ENCODE assay signal across 1 cellular context in genomic region chr10:70558871-70559810, GRCh38.
A peak's percentile ranks its signal among the peaks of the same experiment; 100 is the strongest.
TF ChIP-seq lines count a peak whose summit lies in the region.

No MANE protein-coding gene starts in this region.

TF ChIP-seq in K562, 482 proteins besides CTCF, POLR2A, EP300 and RAD21 (continued from another document and continues in another):
- TF ChIP-seq CUX1 (CRISPR knock-in tag; IDR thresholded peaks at IDR 0.05), result 0 out of 2 replicates have a peak, but pooled peaks have one; percentile 44
- TF ChIP-seq WHSC1 (IDR thresholded peaks at IDR 0.05; ENCODE audit: low read length), result peak; percentile 66
- TF ChIP-seq MAFF (IDR thresholded peaks at IDR 0.05; ENCODE audit: low read length), result peak; percentile 51; the same call in 1 of the 2 replicates
- TF ChIP-seq ZC3H11A (IDR thresholded peaks at IDR 0.05; ENCODE audit: low read depth, low read length), result no peak
- peak; percentile 97 for TF ChIP-seq ARID1B (IDR thresholded peaks at IDR 0.05)
- TF ChIP-seq SRSF3 (IDR thresholded peaks at IDR 0.05; ENCODE audit: insufficient read depth, low read length), result no peak
- TF ChIP-seq SMAD3 (CRISPR knock-in tag; conservative IDR thresholded peaks at IDR 0.05), result no peak
- TF ChIP-seq TOE1 (IDR thresholded peaks at IDR 0.05; ENCODE audit: borderline replicate concordance), result peak; percentile 74
- TF ChIP-seq TOE1 (CRISPR knock-in tag; IDR thresholded peaks at IDR 0.05; ENCODE audit: borderline replicate concordance, low read depth), result no peak
- TF ChIP-seq CSDE1 (IDR thresholded peaks at IDR 0.05), result no peak
- no peak for TF ChIP-seq NR1H2 (CRISPR knock-in tag; IDR thresholded peaks at IDR 0.05)
- no peak for TF ChIP-seq HNRNPH1 (optimal IDR thresholded peaks at IDR 0.05; ENCODE audit: low read depth, low read length)
- TF ChIP-seq MGA (IDR thresholded peaks at IDR 0.05), result peak; percentile 50; the same call in 1 of the 2 replicates
- peak; percentile 97 for TF ChIP-seq DPF2 (IDR thresholded peaks at IDR 0.05)
- no peak for TF ChIP-seq GTF2B (IDR thresholded peaks at IDR 0.05; ENCODE audit: extremely low read depth, insufficient read length)
- no peak for TF ChIP-seq PTTG1 (tag; IDR thresholded peaks at IDR 0.05; ENCODE audit: low read depth)
- no peak for TF ChIP-seq CCAR2 (IDR thresholded peaks at IDR 0.05; ENCODE audit: low read depth, low read length)
- TF ChIP-seq C11orf30 (IDR thresholded peaks at IDR 0.05; ENCODE audit: low read depth), result no peak; the same call in 1 of the 2 replicates
- no peak for TF ChIP-seq ZNF699 (CRISPR knock-in tag; IDR thresholded peaks at IDR 0.05; ENCODE audit: insufficient replicate concordance)
- TF ChIP-seq MCM2 (IDR thresholded peaks at IDR 0.05; ENCODE audit: low read depth), result no peak
- TF ChIP-seq ILK (tag; IDR thresholded peaks at IDR 0.05; ENCODE audit: borderline replicate concordance, low read depth), result no peak
- no peak for TF ChIP-seq GTF2F1 (IDR thresholded peaks at IDR 0.05; ENCODE audit: low read depth, low read length)
- TF ChIP-seq TEAD1 (CRISPR knock-in tag; IDR thresholded peaks at IDR 0.05), result peak; percentile 33 to 79; a peak in 2 of 4 replicates
- no peak for TF ChIP-seq ZNF511 (CRISPR knock-in tag; IDR thresholded peaks at IDR 0.05)
- no peak for TF ChIP-seq ZNF253 (CRISPR knock-in tag; conservative IDR thresholded peaks at IDR 0.05)
- peak; percentile 56 to 80 for TF ChIP-seq AFF1 (IDR thresholded peaks at IDR 0.05; ENCODE audit: low read depth in 1 of 2, partially characterized antibody in 2 of 2)
- no peak for TF ChIP-seq MAFG (tag; conservative IDR thresholded peaks at IDR 0.05)
- TF ChIP-seq MED1 (CRISPR knock-in tag; IDR thresholded peaks at IDR 0.05; ENCODE audit: borderline replicate concordance), result no peak; the same call in 1 of the 2 replicates
- no peak; the same call in none of the 2 replicates for TF ChIP-seq KAT7 (CRISPR knock-in tag; IDR thresholded peaks at IDR 0.05; ENCODE audit: borderline replicate concordance)
- TF ChIP-seq SREBF1 (IDR thresholded peaks at IDR 0.05; ENCODE audit: borderline replicate concordance, low read depth, low read length), result peak; percentile 34; the same call in 1 of the 2 replicates
- peak; percentile 38 for TF ChIP-seq SMAD1 (IDR thresholded peaks at IDR 0.05; ENCODE audit: low read depth, low read length, partially characterized antibody)
- no peak for TF ChIP-seq E2F4 (CRISPR knock-in tag; IDR thresholded peaks at IDR 0.05; ENCODE audit: low read depth)
- no peak for TF ChIP-seq HNRNPK (IDR thresholded peaks at IDR 0.05; ENCODE audit: low read depth, low read length, poor library complexity, severe bottlenecking)
- TF ChIP-seq ZNF124 (CRISPR knock-in tag; IDR thresholded peaks at IDR 0.05), result no peak
- TF ChIP-seq, protein P1, sequence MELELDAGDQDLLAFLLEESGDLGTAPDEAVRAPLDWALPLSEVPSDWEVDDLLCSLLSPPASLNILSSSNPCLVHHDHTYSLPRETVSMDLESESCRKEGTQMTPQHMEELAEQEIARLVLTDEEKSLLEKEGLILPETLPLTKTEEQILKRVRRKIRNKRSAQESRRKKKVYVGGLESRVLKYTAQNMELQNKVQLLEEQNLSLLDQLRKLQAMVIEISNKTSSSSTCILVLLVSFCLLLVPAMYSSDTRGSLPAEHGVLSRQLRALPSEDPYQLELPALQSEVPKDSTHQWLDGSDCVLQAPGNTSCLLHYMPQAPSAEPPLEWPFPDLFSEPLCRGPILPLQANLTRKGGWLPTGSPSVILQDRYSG (tag; conservative IDR thresholded peaks at IDR 0.05; ENCODE audit: low read depth), result no peak
- TF ChIP-seq FOXP1 (CRISPR knock-in tag; IDR thresholded peaks at IDR 0.05), result no peak
